ENCODE assay signal across 8 cellular contexts in genomic region chr1:212291505-212292134, GRCh38. TPM values are rescaled to one million over a fixed set of nuclear protein-coding genes. Genes with fewer than 3 reads are reported as not detected.
A peak's percentile ranks its signal among the peaks of the same experiment; 100 is the strongest.
DNase-seq lines count a peak whose midpoint lies in the region; ATAC-seq and TF ChIP-seq lines count a peak whose summit lies in the region.

No MANE protein-coding gene starts in this region.

- H3K14ac ChIP-seq in mesenchymal stem cell (ENCODE audit: low read length in 2 of 2) = no peak overlapping the region

- no peaks in the 10 kb centered on the region for H3F3A ChIP-seq in PC-3 (ENCODE audit: low read length, unreplicated experiment)

- ATAC-seq in GM21529 (IDR thresholded peaks at IDR 0.05; ENCODE audit: unreplicated experiment) (peak; percentile 67), PC-3 (peak; percentile 52)

- no peak overlapping the region for H2AK5ac ChIP-seq in mesenchymal stem cell (ENCODE audit: low read length, severe bottlenecking)

- BruUV-seq in PC-3 (replicated peaks; lab: Mats Ljungman, UMichigan) = no TSS peak

- H2AFZ ChIP-seq in PC-3 (ENCODE audit: low read length) (no peak overlapping the region), mesenchymal stem cell (ENCODE audit: low read depth, low read length) (no peak overlapping the region)

- H2BK5ac ChIP-seq in mesenchymal stem cell (ENCODE audit: low read depth, low read length, poor library complexity, severe bottlenecking) = no peak overlapping the region

- H3K27me3 ChIP-seq in PC-3 (ENCODE audit: low read length) (no peaks in the 10 kb centered on the region), mesenchymal stem cell (ENCODE audit: control insufficient read depth in 1 of 2, insufficient read depth in 1 of 2, low read length in 2 of 2) (no peaks in the 10 kb centered on the region)

- CTCF ChIA-PET in PC-3 (lab: Charles Lee) = interaction anchor here (0.7 to 2.4 kb wide), 5 partner anchors 164 to 1215 kb away, joined by 5 to 19 read pairs (median 5); partner anchors contain the start of genes ATF3 and DTL

- no peak overlapping the region for H3K23ac ChIP-seq in mesenchymal stem cell (ENCODE audit: low read length in 2 of 2)

- peaks cover 98% of the 10 kb centered on the region for H3K79me2 ChIP-seq in PC-3 (ENCODE audit: low read length)

- peaks cover 37% of the 10 kb centered on the region for H3K4me1 Mint-ChIP-seq in chondrocyte (ENCODE audit: low read depth)

- H3K36me3 ChIP-seq in PC-3 (ENCODE audit: low read depth, low read length) (no peaks in the 10 kb centered on the region), mesenchymal stem cell (ENCODE audit: control insufficient read depth in 1 of 2, insufficient read depth in 2 of 2, low read depth in 1 of 2, low read length in 2 of 2) (no peaks in the 10 kb centered on the region)

- H3K79me1 ChIP-seq in mesenchymal stem cell (replicated peaks; ENCODE audit: low read length, poor library complexity, severe bottlenecking) = peaks cover 19% of the 10 kb centered on the region

- H4K8ac ChIP-seq in mesenchymal stem cell (ENCODE audit: low read length) = no peak overlapping the region

- H3K27me3 Mint-ChIP-seq in chondrocyte (ENCODE audit: low read depth) = no peaks in the 10 kb centered on the region

- H3K36me3 Mint-ChIP-seq in chondrocyte (ENCODE audit: low read depth) = no peaks in the 10 kb centered on the region

- H3K4me2 ChIP-seq in PC-3 (ENCODE audit: low read length) (peak overlapping the region; percentile 11), mesenchymal stem cell (ENCODE audit: low read length, poor library complexity, severe bottlenecking) (no peak overlapping the region)

- H3K4me1 ChIP-seq in PC-3 (ENCODE audit: insufficient read depth, low read length) (peaks cover 45% of the 10 kb centered on the region), mesenchymal stem cell (ENCODE audit: control insufficient read depth, insufficient read depth, low read depth, low read length) (peaks cover 6% of the 10 kb centered on the region)

- H4K91ac ChIP-seq in mesenchymal stem cell (ENCODE audit: low read length) = no peak overlapping the region

- H3K4ac ChIP-seq in mesenchymal stem cell (ENCODE audit: low read depth in 1 of 2, low read length in 2 of 2) = no peak overlapping the region

- no peak overlapping the region for H3K27ac Mint-ChIP-seq in chondrocyte (ENCODE audit: unreplicated experiment)

- H3K9me3 ChIP-seq in PC-3 (ENCODE audit: low read length) = no peaks in the 10 kb centered on the region
- H3K9me3 ChIP-seq in mesenchymal stem cell (ENCODE audit: control insufficient read depth, low read length) = no peaks in the 10 kb centered on the region

- H4K20me1 ChIP-seq in PC-3 (ENCODE audit: low read length) = peaks cover 14% of the 10 kb centered on the region; the same call in 1 of the 2 replicates

- peak; percentile 48 for DNase-seq in Daoy (ENCODE audit: low read depth)
- peak; percentile 72 to 90 for DNase-seq in Kasumi-1 (lab: John Stamatoyannopoulos, UW)
- peak; percentile 84 for DNase-seq in PC-3
- DNase-seq in chondrocyte (ENCODE audit: low spot score) = no peak
- peak; percentile 74 for DNase-seq in mesenchymal stem cell
- no peak for DNase-seq in dedifferentiated amniotic fluid mesenchymal stem cell (ENCODE audit: extremely low spot score)
- no peak for DNase-seq in cortex of kidney (lab: John Stamatoyannopoulos, UW)

- H3K9ac ChIP-seq in PC-3 (ENCODE audit: low read length) (no peak overlapping the region), mesenchymal stem cell (ENCODE audit: low read length) (no peak overlapping the region)

- no peak overlapping the region for H2BK15ac ChIP-seq in mesenchymal stem cell (ENCODE audit: low read depth, poor library complexity, severe bottlenecking)

- 24% methylated on average over 5 of the region's 6 CpGs for WGBS in mesenchymal stem cell

- no peak overlapping the region for H2BK12ac ChIP-seq in mesenchymal stem cell (ENCODE audit: low read length in 2 of 2)

- H3K9me3 Mint-ChIP-seq in chondrocyte (ENCODE audit: low read depth) = no peaks in the 10 kb centered on the region

- no peak overlapping the region for H2BK120ac ChIP-seq in mesenchymal stem cell (ENCODE audit: low read depth, low read length)

- no peaks in the 10 kb centered on the region for H3K9me2 ChIP-seq in PC-3 (replicated peaks; ENCODE audit: low read length)

- intact Hi-C loops in PC-3 (cut with micrococcal nuclease) = loop anchor here (1.0 to 5.0 kb wide), 6 partner anchors 23 to 609 kb away; partner anchors contain the start of gene ATF3

- H3K27ac ChIP-seq in PC-3 (ENCODE audit: low read length) = no peak overlapping the region
- no peak overlapping the region for H3K27ac ChIP-seq in mesenchymal stem cell (ENCODE audit: low read length, poor library complexity, severe bottlenecking)

- H3K4me3 Mint-ChIP-seq in chondrocyte (ENCODE audit: unreplicated experiment) = no peak overlapping the region

- no peak overlapping the region for H3K18ac ChIP-seq in mesenchymal stem cell (ENCODE audit: low read depth in 1 of 2, low read length in 2 of 2)

- POLR2A ChIA-PET in PC-3 (lab: Charles Lee; ENCODE audit: unreplicated experiment) = interaction anchor here (0.6 to 0.7 kb wide), 2 partner anchors 89 to 221 kb away, joined by 4 to 7 read pairs; no protein-coding TSS in a partner anchor

- TF ChIP-seq CTCF in PC-3 (conservative IDR thresholded peaks at IDR 0.05; ENCODE audit: low read depth, low read length) (peak; percentile 99), chondrocyte (IDR thresholded peaks at IDR 0.05) (peak; percentile 84)

- no peak overlapping the region for H3K4me3 ChIP-seq in PC-3 (ENCODE audit: low read length)
- no peak overlapping the region for H3K4me3 ChIP-seq in mesenchymal stem cell (ENCODE audit: insufficient read depth in 1 of 2, low read depth in 1 of 2, low read length in 2 of 2)

RNA-seq across cellular contexts. Expression of gene PPP2R5A, which starts 6.4 kb away (rescaled TPM):
- total RNA-seq in Daoy (2014; rRNA removed; shearing (Covaris generic)) = 21.2 and 21.5 TPM in 2 replicates
- total RNA-seq in PC-3 (2014; rRNA removed) (44.0 and 64.7 TPM in 2 replicates), chondrocyte (12.2 to 16.9 TPM (median 16.8 TPM) in 3 replicates)
- 19.1 TPM for polyA plus RNA-seq in mesenchymal stem cell (2013, experiment 1 of 2)
- 19.9 TPM for polyA plus RNA-seq in mesenchymal stem cell (2013, experiment 2 of 2)

Comparison
In these comparisons a context has a peak if more than half of its experiments do, and no peak if none do; other contexts are left out.
1. DNase-seq: peak in Daoy (single experiment), Kasumi-1 (2 of 2), PC-3 (single experiment) and mesenchymal stem cell (single experiment); none in chondrocyte (single experiment), dedifferentiated amniotic fluid mesenchymal stem cell (single experiment) and cortex of kidney (single experiment).